In genomic region chr14:35480119-35480769, GRCh38 we compare ENCODE assay signal across 12 cellular contexts. TPM values are rescaled to one million over a fixed set of nuclear protein-coding genes. Genes with fewer than 3 reads are reported as not detected.
DNase-seq lines count a peak whose midpoint lies in the region; ATAC-seq lines count a peak whose summit lies in the region.
"Had no signal": no experiment of that assay in that cellular context is flagged by ENCODE, and none has a peak within 500 bp of the region (broad histone marks: within the 10 kb centered on the region; RNA-seq: fewer than 3 reads in every experiment).

No MANE protein-coding gene starts in this region.

- H3K27ac ChIP-seq in GM23248: no peak overlapping the region
- H3K27ac ChIP-seq: esophagus muscularis mucosa, SJSA1 had no signal

- H3K27me3 ChIP-seq in GM23248 (replicated peaks; ENCODE audit: insufficient read depth): no peaks in the 10 kb centered on the region
- H3K27me3 ChIP-seq: esophagus muscularis mucosa had no signal

- WGBS in GM23248 (ENCODE audit: low coverage in 1 of 2, low lambda C conversion rate in 2 of 2, missing lambda C conversion rate in 2 of 2), 2 experiments: 82 to 85% methylated on average over 7 of the region's 7 CpGs

- ATAC-seq in HG03558 (IDR thresholded peaks at IDR 0.05; ENCODE audit: extremely low read depth, unreplicated experiment) (peak; percentile 75), memory B cell (ENCODE audit: low read depth) (peak; percentile 35)

- no peaks in the 10 kb centered on the region for H4K20me1 ChIP-seq in GM23248 (ENCODE audit: insufficient read depth)

- H3K4me2 ChIP-seq in GM23248 (ENCODE audit: unreplicated experiment): no peak overlapping the region

- no peaks in the 10 kb centered on the region for H3K36me3 Mint-ChIP-seq in memory B cell

- no peaks in the 10 kb centered on the region for H3K9me3 Mint-ChIP-seq in memory B cell

- H2AFZ ChIP-seq in GM23248: no peak overlapping the region

- H3K9ac ChIP-seq in GM23248: no peak overlapping the region

- no peak overlapping the region for H3K4me3 ChIP-seq in GM23248
- H3K4me3 ChIP-seq: esophagus muscularis mucosa, SJSA1 had no signal

- H3F3A ChIP-seq in GM23248 (ENCODE audit: insufficient read depth): no peaks in the 10 kb centered on the region

- no peak overlapping the region for H3K4me3 Mint-ChIP-seq in memory B cell

- H3K9me2 ChIP-seq in GM23248 (ENCODE audit: insufficient read depth): no peaks in the 10 kb centered on the region

- no peaks in the 10 kb centered on the region for H3K4me1 Mint-ChIP-seq in memory B cell

- in situ Hi-C loops in GM23248 (cut with MboI): no loop called here

- no peaks in the 10 kb centered on the region for H3K9me3 ChIP-seq in GM23248 (ENCODE audit: low read depth)
- H3K9me3 ChIP-seq: esophagus muscularis mucosa, SJSA1 had no signal

- H3K79me2 ChIP-seq in GM23248 (ENCODE audit: insufficient read depth): no peaks in the 10 kb centered on the region

- H3K27ac Mint-ChIP-seq in memory B cell: no peak overlapping the region

- DNase-seq in NOMO-1 treated with DMSO at 0.1 percent for 48 hours (lab: John Stamatoyannopoulos, UW; ENCODE audit: unreplicated experiment): peak; percentile 8
- DNase-seq in NOMO-1 treated with dmso at 0.1 percent for 144 hours (lab: John Stamatoyannopoulos, UW; ENCODE audit: unreplicated experiment): no peak
- DNase-seq in GM23248: peak; percentile 12
- DNase-seq in memory B cell (ENCODE audit: low spot score in 2 of 2): no peak
- no peak for DNase-seq in NCI-H526 treated with DMSO at 0.1 percent for 48 hours (lab: John Stamatoyannopoulos, UW)
- DNase-seq in NCI-H2227 (lab: John Stamatoyannopoulos, UW; ENCODE audit: unreplicated experiment): no peak
- no peak for DNase-seq in anterior cingulate cortex (lab: John Stamatoyannopoulos, UW)
- DNase-seq: Kasumi-1 had no signal

- H3K36me3 ChIP-seq in GM23248 (ENCODE audit: low read depth): no peaks in the 10 kb centered on the region
- H3K36me3 ChIP-seq: esophagus muscularis mucosa, SJSA1 had no signal

- no peaks in the 10 kb centered on the region for H3K4me1 ChIP-seq in GM23248 (ENCODE audit: insufficient read depth)
- H3K4me1 ChIP-seq: esophagus muscularis mucosa had no signal

- H3K27me3 Mint-ChIP-seq in memory B cell: peaks cover 5% of the 10 kb centered on the region

RNA-seq across cellular contexts. Expression of gene INSM2, which starts 53.7 kb away (rescaled TPM):
- not detected in 2 replicates for total RNA-seq in GM23248 (2014; rRNA removed; shearing (Covaris generic))
- polyA plus RNA-seq in GM23248 (2016; fragmentation: Nextera tagmentation; extraction: Ambion mirVana): not detected in 2 replicates
- total RNA-seq: A673, esophagus muscularis mucosa, SJSA1 had no signal

Comparison
In these comparisons a context has a peak if more than half of its experiments do, and no peak if none do; other contexts are left out.
1. DNase-seq: peak in NOMO-1 treated with DMSO at 0.1 percent for 48 hours (single experiment) and GM23248 (single experiment); none in NOMO-1 treated with dmso at 0.1 percent for 144 hours (single experiment), memory B cell (0 of 2), NCI-H526 treated with DMSO at 0.1 percent for 48 hours (single experiment), NCI-H2227 (single experiment) and anterior cingulate cortex (0 of 58).